Comparison of ENCODE assay signal across 8 cellular contexts in the genomic region with DNA sequence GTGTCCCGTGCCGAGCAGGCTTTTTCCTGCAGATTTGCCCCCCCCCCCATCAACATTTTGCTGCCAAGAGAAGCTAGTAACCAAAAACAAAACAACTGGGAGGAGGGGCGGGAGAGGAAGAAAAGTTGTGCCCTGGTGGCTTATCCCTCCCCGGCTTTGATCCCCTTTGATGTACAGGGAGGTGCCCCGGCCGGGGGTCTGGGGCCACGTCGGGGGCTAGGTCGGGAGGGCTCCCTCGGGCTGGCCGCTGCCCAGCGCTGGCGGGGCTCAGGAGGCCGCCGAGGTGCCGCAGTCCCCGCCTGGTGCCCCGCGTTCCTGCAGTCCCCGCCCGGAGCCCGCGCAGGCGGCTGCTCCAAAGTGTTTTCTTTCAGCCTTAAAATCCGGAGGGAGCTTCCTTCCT. TPM values are rescaled to one million over a fixed set of nuclear protein-coding genes. Genes with fewer than 3 reads are reported as not detected.
DNase-seq lines count a peak whose midpoint lies in the region; ATAC-seq, FAIRE-seq and TF ChIP-seq lines count a peak whose summit lies in the region.
"Not testable (repeated sequence)": the region's sequence is repeated elsewhere in the genome, so short reads cannot be mapped to it uniquely, and the experiment has no call there.

No MANE protein-coding gene starts in this region.

- H3K4me2 ChIP-seq in DOHH2 (ENCODE audit: low read length), result peak overlapping the region; percentile 57; the same call in 1 of the 2 replicates
- peak overlapping the region; percentile 75 for H3K4me2 ChIP-seq in astrocyte (ENCODE audit: low read length)

- H3K4me1 Mint-ChIP-seq in astrocyte (ENCODE audit: low read depth, unreplicated experiment); progenitor cell of endocrine pancreas (ENCODE audit: low read depth); type B pancreatic cell (ENCODE audit: unreplicated experiment): not testable (repeated sequence)

- H3K9me2 ChIP-seq in DOHH2 (replicated peaks; ENCODE audit: control insufficient read depth, low read length), result not testable (repeated sequence)

- not testable (repeated sequence) for H3K4me1 ChIP-seq in DOHH2 (ENCODE audit: control insufficient read depth, low read length); astrocyte (ENCODE audit: insufficient read depth, low read length); left lung

- H3K9me3 ChIP-seq in DOHH2 (ENCODE audit: control insufficient read depth, insufficient read depth, low read length); astrocyte (ENCODE audit: insufficient read depth, low read depth, low read length); left lung: not testable (repeated sequence)

- H3K36me3 Mint-ChIP-seq in astrocyte (ENCODE audit: low read depth, unreplicated experiment); progenitor cell of endocrine pancreas (ENCODE audit: insufficient read depth); type B pancreatic cell: not testable (repeated sequence)

- not testable (repeated sequence) for H3K79me2 ChIP-seq in DOHH2 (ENCODE audit: control insufficient read depth, low read length); astrocyte (ENCODE audit: insufficient read depth, low read length)

- H3K4me3 ChIP-seq in DOHH2 (ENCODE audit: low read length), result peak overlapping the region; percentile 57
- H3K4me3 ChIP-seq in WI38 (ENCODE audit: low read depth, low read length), result peak overlapping the region; percentile 56
- H3K4me3 ChIP-seq in astrocyte (ENCODE audit: insufficient read depth, low read depth, low read length), result peak overlapping the region; percentile 46
- peak overlapping the region; percentile 24 to 49 for H3K4me3 ChIP-seq in left lung

- H3K4me3 Mint-ChIP-seq in astrocyte (ENCODE audit: unreplicated experiment) (peak overlapping the region; percentile 90), progenitor cell of endocrine pancreas (ENCODE audit: low read depth) (peak overlapping the region; percentile 74), type B pancreatic cell (peak overlapping the region; percentile 90)

- not testable (repeated sequence) for H3K9me3 Mint-ChIP-seq in astrocyte (ENCODE audit: unreplicated experiment); progenitor cell of endocrine pancreas (ENCODE audit: low read depth); type B pancreatic cell

- intact Hi-C loops in left lung (cut with DNase I), result not testable (repeated sequence)

- not testable (repeated sequence) for H3K27me3 ChIP-seq in DOHH2 (ENCODE audit: control insufficient read depth, low read length); astrocyte (ENCODE audit: insufficient read depth, low read length); left lung

- not testable (repeated sequence) for H3K27ac ChIP-seq in DOHH2 (ENCODE audit: low read depth, low read length); astrocyte (ENCODE audit: low read depth, low read length)
- H3K27ac ChIP-seq in left lung, result peak overlapping the region; percentile 62 to 72

- not testable (repeated sequence) for H3K36me3 ChIP-seq in DOHH2 (ENCODE audit: control insufficient read depth, low read length); astrocyte (ENCODE audit: insufficient read depth, low read length); left lung

- H3K9ac ChIP-seq in astrocyte (ENCODE audit: low read length), result peak overlapping the region; percentile 60

- H3F3A ChIP-seq in DOHH2 (ENCODE audit: control insufficient read depth, insufficient read depth), result not testable (repeated sequence)

- TF ChIP-seq CTCF in DOHH2 (IDR thresholded peaks at IDR 0.05; ENCODE audit: low read depth, low read length, poor library complexity, severe bottlenecking); WI38 (IDR thresholded peaks at IDR 0.05; ENCODE audit: low read depth, low read length); astrocyte (IDR thresholded peaks at IDR 0.05; ENCODE audit: insufficient read depth, low read depth, low read length); left lung (IDR thresholded peaks at IDR 0.05); progenitor cell of endocrine pancreas (IDR thresholded peaks at IDR 0.05; ENCODE audit: unreplicated experiment); type B pancreatic cell (conservative IDR thresholded peaks at IDR 0.05): not testable (repeated sequence)

- H2AFZ ChIP-seq in astrocyte (ENCODE audit: low read depth, low read length), result not testable (repeated sequence)

- DNase-seq in M059J (ENCODE audit: low read depth), result peak; percentile 24
- DNase-seq in astrocyte (ENCODE audit: low read depth); progenitor cell of endocrine pancreas (ENCODE audit: low spot score, unreplicated experiment); type B pancreatic cell (ENCODE audit: extremely low spot score, unreplicated experiment): not testable (repeated sequence)
- peak; percentile 36 for DNase-seq in fibroblast of gingiva (ENCODE audit: low read depth)
- DNase-seq in left lung, result peak in 1 of 2 donors; percentile 75

- H3K27ac Mint-ChIP-seq in astrocyte (ENCODE audit: unreplicated experiment), result peak overlapping the region; percentile 35
- not testable (repeated sequence) for H3K27ac Mint-ChIP-seq in progenitor cell of endocrine pancreas, type B pancreatic cell

- not testable (repeated sequence) for FAIRE-seq in astrocyte (lab: Jason Lieb, UNC)

- H4K20me1 ChIP-seq in DOHH2 (ENCODE audit: control insufficient read depth, insufficient read depth, low read depth, low read length); astrocyte (ENCODE audit: insufficient read depth, low read length): not testable (repeated sequence)

- H3K27me3 Mint-ChIP-seq in astrocyte (ENCODE audit: low read depth, unreplicated experiment); progenitor cell of endocrine pancreas; type B pancreatic cell: not testable (repeated sequence)

- not testable (repeated sequence) for ATAC-seq in left lung

RNA-seq across cellular contexts. Expression of a gene that starts 1.5 kb away (rescaled TPM):
- total RNA-seq in M059J (2014; rRNA removed; shearing (Covaris generic)), result 38.8 and 69.6 TPM in 2 replicates
- total RNA-seq in astrocyte (116 and 129 TPM in 2 replicates), left lung (10 to 100 TPM; 63.8 to 65.4 TPM), progenitor cell of endocrine pancreas (33.9 and 34.5 TPM in 2 replicates), type B pancreatic cell (ENCODE audit: low replicate concordance) (58.6 and 87.5 TPM in 2 replicates)

RNA-seq across cellular contexts. Expression of a gene that starts 2.2 kb away (rescaled TPM):
- 9.1 and 13.3 TPM in 2 replicates for total RNA-seq in M059J (2014; rRNA removed; shearing (Covaris generic))
- total RNA-seq in astrocyte (8.4 and 8.8 TPM in 2 replicates), left lung (1 to 10 TPM; 3.9 to 5.0 TPM), progenitor cell of endocrine pancreas (3.2 and 4.3 TPM in 2 replicates), type B pancreatic cell (ENCODE audit: low replicate concordance) (3.5 and 4.3 TPM in 2 replicates)
